8 cellular contexts compared by ENCODE assay signal in genomic region chr1:23422313-23422877, GRCh38. TPM values are rescaled to one million over a fixed set of nuclear protein-coding genes. Genes with fewer than 3 reads are reported as not detected.
DNase-seq lines count a peak whose midpoint lies in the region; ATAC-seq, FAIRE-seq and TF ChIP-seq lines count a peak whose summit lies in the region.

No MANE protein-coding gene starts in this region.

- H3K4me2 ChIP-seq in keratinocyte (ENCODE audit: control insufficient read depth, extremely low read depth, insufficient read depth, low read depth, low read length): peak overlapping the region; percentile 51

- no peak overlapping the region for H3K4me3 ChIP-seq in keratinocyte (ENCODE audit: control insufficient read depth in 2 of 3, extremely low read depth in 1 of 3, insufficient read depth in 2 of 3, low read depth in 1 of 3, low read length in 3 of 3)

- H3K27me3 ChIP-seq in keratinocyte (ENCODE audit: control insufficient read depth, extremely low read depth, insufficient read depth, low read length): peaks cover 23% of the 10 kb centered on the region

- ATAC-seq in SK-N-SH treated with all-trans-retinoic acid at 6 μM for 48 hours (peak; percentile 7; the same call in 1 of the 3 replicates), HG02885 (IDR thresholded peaks at IDR 0.05; ENCODE audit: poor library complexity, unreplicated experiment) (no peak), HG03378 (IDR thresholded peaks at IDR 0.05; ENCODE audit: unreplicated experiment) (no peak)

- H3K9me1 ChIP-seq in keratinocyte (ENCODE audit: control insufficient read depth, extremely low read depth, insufficient read depth, low read length): peaks cover 3% of the 10 kb centered on the region

- H3K79me2 ChIP-seq in keratinocyte (ENCODE audit: control insufficient read depth, insufficient read depth, low read length): no peaks in the 10 kb centered on the region

- H3K4me1 ChIP-seq in keratinocyte (ENCODE audit: control insufficient read depth, extremely low read depth, insufficient read depth, low read length): peaks cover 22% of the 10 kb centered on the region

- H3K9ac ChIP-seq in keratinocyte (ENCODE audit: control insufficient read depth, extremely low read depth, insufficient read depth, low read length): no peak overlapping the region

- H3K9me3 ChIP-seq in keratinocyte (ENCODE audit: control insufficient read depth, low read depth, low read length): no peaks in the 10 kb centered on the region

- no peaks in the 10 kb centered on the region for H3K36me3 ChIP-seq in keratinocyte (ENCODE audit: control insufficient read depth in 2 of 2, extremely low read depth in 1 of 2, insufficient read depth in 2 of 2, low read length in 2 of 2)

- peak overlapping the region; percentile 19 for H3K27ac ChIP-seq in angular gyrus (ENCODE audit: low read depth, low read length)
- no peak overlapping the region for H3K27ac ChIP-seq in keratinocyte (ENCODE audit: control insufficient read depth, insufficient read depth, low read length)

- DNase-seq in GM03348 (ENCODE audit: low spot score) (peak; percentile 89), keratinocyte (ENCODE audit: low read depth, low spot score) (no peak), cerebellar cortex (ENCODE audit: low spot score) (no peak)
- peak; percentile 25 for DNase-seq in stimulated activated CD8-positive, alpha-beta memory T cell treated with anti-CD3 and anti-CD28 coated beads, Interleukin-4, amount 100 ng/mL, for 24 hours (ENCODE audit: low read depth)

- peak overlapping the region; percentile 73 for H2AFZ ChIP-seq in keratinocyte (ENCODE audit: control insufficient read depth, low read length)

- FAIRE-seq in keratinocyte (lab: Jason Lieb, UNC): no peak

- TF ChIP-seq CTCF in keratinocyte (optimal IDR thresholded peaks at IDR 0.05 in 1 of 3, IDR thresholded peaks at IDR 0.05 in 1 of 3, conservative IDR thresholded peaks at IDR 0.05 in 1 of 3; ENCODE audit: extremely low read depth in 1 of 3, insufficient read depth in 2 of 3, low read length in 3 of 3): no peak

- no peaks in the 10 kb centered on the region for H4K20me1 ChIP-seq in keratinocyte (ENCODE audit: control insufficient read depth, extremely low read depth, insufficient read depth, low read length)

- dilution Hi-C loops in keratinocyte (cut with MboI; ENCODE audit: extremely low pct_ligation_motif_present, low sequenced_read_pairs): loop anchor here (10.0 kb wide), 1 partner anchor 88 kb away; no protein-coding TSS in a partner anchor

TF ChIP-seq in SK-N-SH treated with all-trans-retinoic acid at 6 μM for 48 hours, 23 proteins besides CTCF, POLR2A, EP300 and RAD21:
- TF ChIP-seq, protein P1, sequence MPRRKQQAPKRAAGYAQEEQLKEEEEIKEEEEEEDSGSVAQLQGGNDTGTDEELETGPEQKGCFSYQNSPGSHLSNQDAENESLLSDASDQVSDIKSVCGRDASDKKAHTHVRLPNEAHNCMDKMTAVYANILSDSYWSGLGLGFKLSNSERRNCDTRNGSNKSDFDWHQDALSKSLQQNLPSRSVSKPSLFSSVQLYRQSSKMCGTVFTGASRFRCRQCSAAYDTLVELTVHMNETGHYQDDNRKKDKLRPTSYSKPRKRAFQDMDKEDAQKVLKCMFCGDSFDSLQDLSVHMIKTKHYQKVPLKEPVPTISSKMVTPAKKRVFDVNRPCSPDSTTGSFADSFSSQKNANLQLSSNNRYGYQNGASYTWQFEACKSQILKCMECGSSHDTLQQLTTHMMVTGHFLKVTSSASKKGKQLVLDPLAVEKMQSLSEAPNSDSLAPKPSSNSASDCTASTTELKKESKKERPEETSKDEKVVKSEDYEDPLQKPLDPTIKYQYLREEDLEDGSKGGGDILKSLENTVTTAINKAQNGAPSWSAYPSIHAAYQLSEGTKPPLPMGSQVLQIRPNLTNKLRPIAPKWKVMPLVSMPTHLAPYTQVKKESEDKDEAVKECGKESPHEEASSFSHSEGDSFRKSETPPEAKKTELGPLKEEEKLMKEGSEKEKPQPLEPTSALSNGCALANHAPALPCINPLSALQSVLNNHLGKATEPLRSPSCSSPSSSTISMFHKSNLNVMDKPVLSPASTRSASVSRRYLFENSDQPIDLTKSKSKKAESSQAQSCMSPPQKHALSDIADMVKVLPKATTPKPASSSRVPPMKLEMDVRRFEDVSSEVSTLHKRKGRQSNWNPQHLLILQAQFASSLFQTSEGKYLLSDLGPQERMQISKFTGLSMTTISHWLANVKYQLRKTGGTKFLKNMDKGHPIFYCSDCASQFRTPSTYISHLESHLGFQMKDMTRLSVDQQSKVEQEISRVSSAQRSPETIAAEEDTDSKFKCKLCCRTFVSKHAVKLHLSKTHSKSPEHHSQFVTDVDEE (CRISPR knock-in tag; IDR thresholded peaks at IDR 0.05): no peak
- TF ChIP-seq, protein P2, sequence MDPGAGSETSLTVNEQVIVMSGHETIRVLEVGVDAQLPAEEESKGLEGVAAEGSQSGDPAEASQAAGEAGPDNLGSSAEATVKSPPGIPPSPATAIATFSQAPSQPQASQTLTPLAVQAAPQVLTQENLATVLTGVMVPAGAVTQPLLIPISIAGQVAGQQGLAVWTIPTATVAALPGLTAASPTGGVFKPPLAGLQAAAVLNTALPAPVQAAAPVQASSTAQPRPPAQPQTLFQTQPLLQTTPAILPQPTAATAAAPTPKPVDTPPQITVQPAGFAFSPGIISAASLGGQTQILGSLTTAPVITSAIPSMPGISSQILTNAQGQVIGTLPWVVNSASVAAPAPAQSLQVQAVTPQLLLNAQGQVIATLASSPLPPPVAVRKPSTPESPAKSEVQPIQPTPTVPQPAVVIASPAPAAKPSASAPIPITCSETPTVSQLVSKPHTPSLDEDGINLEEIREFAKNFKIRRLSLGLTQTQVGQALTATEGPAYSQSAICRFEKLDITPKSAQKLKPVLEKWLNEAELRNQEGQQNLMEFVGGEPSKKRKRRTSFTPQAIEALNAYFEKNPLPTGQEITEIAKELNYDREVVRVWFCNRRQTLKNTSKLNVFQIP (CRISPR knock-in tag; IDR thresholded peaks at IDR 0.05; ENCODE audit: borderline replicate concordance, low read depth): no peak
- no peak for TF ChIP-seq PPARA (CRISPR knock-in tag; IDR thresholded peaks at IDR 0.05; ENCODE audit: borderline replicate concordance)
- no peak for TF ChIP-seq SNAI2 (CRISPR knock-in tag; IDR thresholded peaks at IDR 0.05)
- TF ChIP-seq ISL1 (CRISPR knock-in tag; IDR thresholded peaks at IDR 0.05): no peak
- no peak for TF ChIP-seq ARNTL (CRISPR knock-in tag; IDR thresholded peaks at IDR 0.05; ENCODE audit: borderline replicate concordance, low read depth)
- TF ChIP-seq RARB (CRISPR knock-in tag; IDR thresholded peaks at IDR 0.05): no peak

RNA-seq across cellular contexts. Expression of gene TCEA3, which starts 2.2 kb away (rescaled TPM):
- polyA plus RNA-seq in keratinocyte: 0.18 to 0.63 TPM (median 0.38 TPM) in 3 replicates
- 3.7 TPM for polyA plus RNA-seq in keratinocyte (2011; ENCODE audit: low read depth)
- polyA plus RNA-seq in keratinocyte (2011; cell fraction: cytosol; rRNA removed): 0.22 and 0.45 TPM in 2 replicates
- 0.93 and 1.5 TPM in 2 replicates for polyA plus RNA-seq in keratinocyte (2011; cell fraction: nucleus; rRNA removed)
- polyA plus RNA-seq in keratinocyte (2012; ENCODE audit: low replicate concordance): 0.16 and 2.1 TPM in 2 replicates
- 0.13 to 1.1 TPM in 2 of 3 replicates, not detected in the other for polyA minus RNA-seq in keratinocyte
- not detected for polyA minus RNA-seq in keratinocyte (2011; cell fraction: cytosol; rRNA and poly(A)+ RNA removed)
- polyA minus RNA-seq in keratinocyte (2011; cell fraction: nucleus; rRNA and poly(A)+ RNA removed): 0.93 TPM in 1 of 2 replicates, not detected in the other

RNA-seq across cellular contexts. Expression of gene ZNF436, which starts 52.8 kb away (rescaled TPM):
- 8.9 to 12.6 TPM (median 11.6 TPM) in 3 replicates for polyA plus RNA-seq in keratinocyte
- polyA plus RNA-seq in keratinocyte (2011; ENCODE audit: low read depth): 6.0 TPM
- polyA plus RNA-seq in keratinocyte (2011; cell fraction: cytosol; rRNA removed): 6.0 and 10.6 TPM in 2 replicates
- polyA plus RNA-seq in keratinocyte (2011; cell fraction: nucleus; rRNA removed): 13.0 and 15.3 TPM in 2 replicates
- polyA plus RNA-seq in keratinocyte (2012; ENCODE audit: low replicate concordance): 7.0 and 8.6 TPM in 2 replicates
- 6.3 to 22.8 TPM (median 21.8 TPM) in 3 replicates for polyA minus RNA-seq in keratinocyte
- 12.1 TPM for polyA minus RNA-seq in keratinocyte (2011; cell fraction: cytosol; rRNA and poly(A)+ RNA removed)
- polyA minus RNA-seq in keratinocyte (2011; cell fraction: nucleus; rRNA and poly(A)+ RNA removed): 13.0 and 23.0 TPM in 2 replicates

Comparison
In these comparisons a context has a peak if more than half of its experiments do, and no peak if none do; other contexts are left out.
1. DNase-seq: peak in GM03348 (single experiment) and stimulated activated CD8-positive, alpha-beta memory T cell treated with anti-CD3 and anti-CD28 coated beads, Interleukin-4, amount 100 ng/mL, for 24 hours (single experiment); none in keratinocyte (single experiment) and cerebellar cortex (single experiment).